In the genomic region with DNA sequence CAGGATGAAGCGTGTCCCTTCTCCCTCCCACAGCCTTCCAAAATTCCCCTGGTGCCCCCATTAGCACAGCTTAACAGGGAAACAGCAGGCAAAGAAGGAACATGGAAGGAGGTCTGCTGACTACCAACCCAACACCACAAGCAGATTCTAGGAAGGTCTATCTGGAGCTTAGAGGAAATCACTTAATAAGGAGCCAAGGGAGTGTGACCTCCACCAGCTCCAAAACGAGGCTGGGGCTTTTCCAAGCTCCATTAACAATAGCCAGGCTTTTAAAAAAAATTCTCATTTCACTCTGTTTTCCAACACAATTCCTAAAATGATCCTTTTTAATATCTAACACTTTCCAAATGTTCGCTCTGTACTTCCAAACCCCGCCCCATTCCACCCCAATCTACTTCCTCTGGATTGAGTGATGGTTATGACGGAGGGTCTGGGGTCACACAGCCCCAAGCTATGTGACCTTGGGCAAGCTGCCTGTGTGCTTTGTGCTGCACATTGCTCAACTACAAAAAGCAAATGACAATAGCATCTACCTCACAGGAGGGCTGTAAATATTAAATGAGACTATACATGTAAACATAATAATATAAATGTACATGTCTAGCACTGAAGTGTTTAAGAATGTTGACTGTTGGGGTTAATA, we compare ENCODE assay signal across 13 cellular contexts. TPM values are rescaled to one million over a fixed set of nuclear protein-coding genes. Genes with fewer than 3 reads are reported as not detected.
DNase-seq lines count a peak whose midpoint lies in the region; ATAC-seq and TF ChIP-seq lines count a peak whose summit lies in the region.
"Had no signal": no experiment of that assay in that cellular context is flagged by ENCODE, and none has a peak within 500 bp of the region (broad histone marks: within the 10 kb centered on the region; RNA-seq: fewer than 3 reads in every experiment).

No MANE protein-coding gene starts in this region.

- CTCF ChIA-PET in IMR-90 (lab: Yijun Ruan, JAX), result interaction anchor here (0.9 kb wide), 1 partner anchor 22 kb away, joined by 3 read pairs; no protein-coding TSS in a partner anchor

- TF ChIP-seq CTCF in IMR-90 (conservative IDR thresholded peaks at IDR 0.05; ENCODE audit: low read depth, low read length) (no peak), chondrocyte (IDR thresholded peaks at IDR 0.05) (no peak), progenitor cell of endocrine pancreas (IDR thresholded peaks at IDR 0.05; ENCODE audit: unreplicated experiment) (no peak), GM10266 (IDR thresholded peaks at IDR 0.05; ENCODE audit: control insufficient read depth, insufficient read depth, low read depth, missing control alignments) (no peak), type B pancreatic cell (conservative IDR thresholded peaks at IDR 0.05) (no peak)

- no peak overlapping the region for H3K4me2 ChIP-seq in IMR-90 (ENCODE audit: low read depth, low read length)

- peaks cover 18% of the 10 kb centered on the region for H3K4me1 ChIP-seq in IMR-90 (ENCODE audit: control insufficient read depth, insufficient read depth, low read length)

- dilution Hi-C loops in IMR-90 (cut with HindIII; ENCODE audit: low sequenced_read_pairs, unreplicated experiment), result no loop called here

- H3K9ac ChIP-seq in IMR-90 (ENCODE audit: low read depth, low read length), result no peak overlapping the region

- in situ Hi-C loops in IMR-90 (cut with MboI; ENCODE audit: low sequenced_read_pairs), result no loop called here

- H2BK20ac ChIP-seq in IMR-90 (ENCODE audit: low read depth, low read length), result no peak overlapping the region

- H3K23ac ChIP-seq in IMR-90 (ENCODE audit: low read depth, low read length), result no peak overlapping the region

- H3K79me1 ChIP-seq in IMR-90 (ENCODE audit: low read depth in 1 of 2, low read length in 2 of 2), result peaks cover 50 to 86% of the 10 kb centered on the region in 2 experiments

- H3K4me3 Mint-ChIP-seq in chondrocyte (ENCODE audit: unreplicated experiment), result no peak overlapping the region
- no peak overlapping the region for H3K4me3 Mint-ChIP-seq in progenitor cell of endocrine pancreas (ENCODE audit: low read depth)
- H3K4me3 Mint-ChIP-seq in type B pancreatic cell, result no peak overlapping the region

- H3K18ac ChIP-seq in IMR-90 (ENCODE audit: low read depth, low read length), result no peak overlapping the region

- peak overlapping the region; percentile 86 for H3K27ac Mint-ChIP-seq in chondrocyte (ENCODE audit: unreplicated experiment)
- peak overlapping the region; percentile 54 for H3K27ac Mint-ChIP-seq in progenitor cell of endocrine pancreas
- no peak overlapping the region for H3K27ac Mint-ChIP-seq in type B pancreatic cell

- peaks cover 8% of the 10 kb centered on the region; the same call in 1 of the 2 replicates for H4K20me1 ChIP-seq in IMR-90 (ENCODE audit: insufficient read depth, low read length)

- intact Hi-C loops in IMR-90 (cut with micrococcal nuclease), result no loop called here

- TF ChIP-seq RAD21 in IMR-90 (IDR thresholded peaks at IDR 0.05; ENCODE audit: low read length), result no peak

- no peak overlapping the region; the same call in 1 of the 2 replicates for H3K4ac ChIP-seq in IMR-90 (ENCODE audit: low read depth, low read length)

- BruUV-seq in IMR-90 (replicated peaks; lab: Mats Ljungman, UMichigan), result no TSS peak

- peaks cover 48% of the 10 kb centered on the region for H3K4me1 Mint-ChIP-seq in chondrocyte (ENCODE audit: low read depth)
- H3K4me1 Mint-ChIP-seq in progenitor cell of endocrine pancreas (ENCODE audit: low read depth), result peaks cover 32% of the 10 kb centered on the region
- H3K4me1 Mint-ChIP-seq in type B pancreatic cell (ENCODE audit: unreplicated experiment), result peaks cover 54% of the 10 kb centered on the region

- no peak overlapping the region for H3K4me3 ChIP-seq in IMR-90 (ENCODE audit: insufficient read depth, low read depth, low read length)
- H3K4me3 ChIP-seq: left ventricle myocardium inferior had no signal

- H3K9me3 Mint-ChIP-seq in chondrocyte (ENCODE audit: low read depth) (no peaks in the 10 kb centered on the region), progenitor cell of endocrine pancreas (ENCODE audit: low read depth) (no peaks in the 10 kb centered on the region), type B pancreatic cell (peaks cover 5% of the 10 kb centered on the region)
- H3K9me3 Mint-ChIP-seq: naive B cell had no signal

- no peak for TF ChIP-seq POLR2A in IMR-90 (IDR thresholded peaks at IDR 0.05; ENCODE audit: low read depth, low read length)
- no peak for TF ChIP-seq POLR2A in erythroblast (IDR thresholded peaks at IDR 0.05; ENCODE audit: low read length)

- H3K36me3 ChIP-seq in IMR-90 (ENCODE audit: control insufficient read depth, insufficient read depth, low read length), result no peaks in the 10 kb centered on the region
- H3K36me3 ChIP-seq: left ventricle myocardium inferior had no signal

- 67 to 100% methylated on average over 1 to 2 of the region's 5 CpGs for WGBS in IMR-90 (ENCODE audit: extremely low coverage in 2 of 2, insufficient read length in 1 of 2), 2 experiments

- no peak overlapping the region for H2AK9ac ChIP-seq in IMR-90 (replicated peaks; ENCODE audit: low read depth, low read length, poor library complexity)

- no peak overlapping the region for H2BK15ac ChIP-seq in IMR-90 (ENCODE audit: low read depth, low read length)

- peak overlapping the region in 1 of 2 experiments; percentile 20; a peak in 1 of 4 replicates for H4K8ac ChIP-seq in IMR-90 (ENCODE audit: low read depth in 2 of 2, low read length in 2 of 2)

- H4K91ac ChIP-seq in IMR-90 (ENCODE audit: insufficient read depth, low read depth, low read length), result no peak overlapping the region

- no peak overlapping the region for H3K56ac ChIP-seq in IMR-90 (ENCODE audit: extremely low read depth, insufficient read depth, low read length)

- H4K5ac ChIP-seq in IMR-90 (ENCODE audit: low read depth, low read length), result no peak overlapping the region

- H2BK120ac ChIP-seq in IMR-90 (ENCODE audit: low read depth, low read length), result no peak overlapping the region

- POLR2A ChIA-PET in IMR-90 (lab: Charles Lee; ENCODE audit: unreplicated experiment), result no interaction called here

- ATAC-seq in IMR-90 (ENCODE audit: low read depth), result no peak
- ATAC-seq: Panc1 had no signal

- no peaks in the 10 kb centered on the region for H3K27me3 Mint-ChIP-seq in chondrocyte (ENCODE audit: low read depth)
- no peaks in the 10 kb centered on the region for H3K27me3 Mint-ChIP-seq in progenitor cell of endocrine pancreas
- no peaks in the 10 kb centered on the region for H3K27me3 Mint-ChIP-seq in type B pancreatic cell
- H3K27me3 Mint-ChIP-seq: naive B cell had no signal

- H2AFZ ChIP-seq in IMR-90 (replicated peaks; ENCODE audit: low read length, poor library complexity), result no peak overlapping the region

- no peak overlapping the region for H3K27ac ChIP-seq in IMR-90 (ENCODE audit: insufficient read depth, low read length)
- H3K27ac ChIP-seq: left ventricle myocardium inferior had no signal

- DNase-seq in NCI-H82 (lab: John Stamatoyannopoulos, UW), result peak; percentile 41
- DNase-seq in NCI-H82 treated with DMSO at 0.1 percent for 48 hours (lab: John Stamatoyannopoulos, UW; ENCODE audit: unreplicated experiment), result no peak
- DNase-seq in IMR-90, result no peak
- no peak for DNase-seq in chondrocyte (ENCODE audit: low spot score)
- no peak for DNase-seq in progenitor cell of endocrine pancreas (ENCODE audit: low spot score, unreplicated experiment)
- DNase-seq in GM10266 (ENCODE audit: extremely low spot score), result no peak
- no peak for DNase-seq in erythroblast (lab: John Stamatoyannopoulos, UW)
- no peak for DNase-seq in type B pancreatic cell (ENCODE audit: extremely low spot score, unreplicated experiment)
- DNase-seq: left ventricle myocardium inferior, NCI-H187, retina had no signal

- peaks cover 28% of the 10 kb centered on the region for H3K9me1 ChIP-seq in IMR-90 (ENCODE audit: insufficient read depth, low read length)

- no peak overlapping the region for H2BK5ac ChIP-seq in IMR-90 (ENCODE audit: low read depth, low read length, poor library complexity, severe bottlenecking)

- H3K9me3 ChIP-seq in IMR-90 (ENCODE audit: control insufficient read depth, insufficient read depth, low read length), result no peaks in the 10 kb centered on the region
- H3K9me3 ChIP-seq: left ventricle myocardium inferior had no signal

- H3K36me3 Mint-ChIP-seq in chondrocyte (ENCODE audit: low read depth) (no peaks in the 10 kb centered on the region), progenitor cell of endocrine pancreas (ENCODE audit: insufficient read depth) (no peaks in the 10 kb centered on the region), type B pancreatic cell (peaks cover 4% of the 10 kb centered on the region)
- H3K36me3 Mint-ChIP-seq: naive B cell had no signal

- no peak overlapping the region for H2AK5ac ChIP-seq in IMR-90 (ENCODE audit: low read depth, low read length)

- 0 out of 2 replicates have a peak overlapping the region, but pooled peaks have one; percentile 28 for H3K14ac ChIP-seq in IMR-90 (replicated peaks; ENCODE audit: low read depth, low read length)

- no peaks in the 10 kb centered on the region for H3K27me3 ChIP-seq in IMR-90 (ENCODE audit: control insufficient read depth, insufficient read depth, low read length)

TF ChIP-seq in IMR-90, 13 proteins besides CTCF, POLR2A, EP300 and RAD21:
- TF ChIP-seq MXI1 (IDR thresholded peaks at IDR 0.05; ENCODE audit: borderline replicate concordance, low read depth, low read length) (no peak), CEBPB (IDR thresholded peaks at IDR 0.05; ENCODE audit: low read depth, low read length) (no peak), ELK1 (IDR thresholded peaks at IDR 0.05; ENCODE audit: borderline replicate concordance, low read depth, low read length) (no peak)
TF ChIP-seq in IMR-90: peak in this region for 0.

RNA-seq across cellular contexts. Expression of gene STK39, which starts 55.1 kb away (rescaled TPM):
- total RNA-seq in IMR-90 (2012; rRNA removed) (11.8 and 25.8 TPM in 2 replicates), chondrocyte (31.9 to 34.8 TPM (median 34.3 TPM) in 3 replicates), progenitor cell of endocrine pancreas (21.1 and 22.9 TPM in 2 replicates), type B pancreatic cell (ENCODE audit: low replicate concordance) (22.0 and 26.2 TPM in 2 replicates)
- polyA plus RNA-seq in IMR-90 (2012; rRNA removed), result 12.8 and 16.4 TPM in 2 replicates
- polyA plus RNA-seq in IMR-90 (2012; cell fraction: cytosol; rRNA removed), result 2.3 and 4.0 TPM in 2 replicates
- 0.84 and 11.9 TPM in 2 replicates for polyA plus RNA-seq in IMR-90 (2012; cell fraction: nucleus; rRNA removed; ENCODE audit: low replicate concordance)
